Comparison of ENCODE assay signal across 12 cellular contexts in genomic region chr12:48512855-48513254, GRCh38. TPM values are rescaled to one million over a fixed set of nuclear protein-coding genes. Genes with fewer than 3 reads are reported as not detected.
DNase-seq lines count a peak whose midpoint lies in the region; ATAC-seq and TF ChIP-seq lines count a peak whose summit lies in the region.
"Had no signal": no experiment of that assay in that cellular context is flagged by ENCODE, and none has a peak within 500 bp of the region (broad histone marks: within the 10 kb centered on the region; RNA-seq: fewer than 3 reads in every experiment).

No MANE protein-coding gene starts in this region.

- no peaks in the 10 kb centered on the region for H3K9me3 ChIP-seq in gastroesophageal sphincter

- no peak for TF ChIP-seq CTCF in gastroesophageal sphincter (IDR thresholded peaks at IDR 0.05)

- TF ChIP-seq EP300 in gastroesophageal sphincter (IDR thresholded peaks at IDR 0.05) = no peak

- 41 to 75% methylated on average over 2 of the region's 2 CpGs for WGBS in gastroesophageal sphincter (ENCODE audit: low coverage in 1 of 2), 2 donors

- peak; percentile 86 for ATAC-seq in GM18505 (IDR thresholded peaks at IDR 0.05; ENCODE audit: unreplicated experiment)
- peak; percentile 90 for ATAC-seq in GM19372 (IDR thresholded peaks at IDR 0.05; ENCODE audit: low read depth, unreplicated experiment)
- peak; percentile 95 for ATAC-seq in HG02798 (IDR thresholded peaks at IDR 0.05; ENCODE audit: poor library complexity, unreplicated experiment)
- ATAC-seq in HG03575 (IDR thresholded peaks at IDR 0.05; ENCODE audit: extremely low read depth, insufficient number of reproducible peaks, low FRiP score, unreplicated experiment) = peak; percentile 71
- no peak for ATAC-seq in gastroesophageal sphincter

- H3K4me3 ChIP-seq in gastroesophageal sphincter = no peak overlapping the region

- no peak for DNase-seq in KBM-7
- no peak for DNase-seq in DMS153 (lab: John Stamatoyannopoulos, UW)
- no peak for DNase-seq in SK-N-DZ (ENCODE audit: low spot score)
- DNase-seq: CD8-positive, alpha-beta memory T cell; naive B cell; NCI-H1105 had no signal

- H3K4me1 ChIP-seq in gastroesophageal sphincter = no peaks in the 10 kb centered on the region

- TF ChIP-seq POLR2A in GM18505 (IDR thresholded peaks at IDR 0.05; ENCODE audit: borderline replicate concordance, extremely low read depth, insufficient read depth, insufficient read length) (no peak), gastroesophageal sphincter (IDR thresholded peaks at IDR 0.05) (no peak)

- in situ Hi-C loops in KBM-7 (cut with MboI; ENCODE audit: low pct_unique_long_range_greater_than_20kb, low sequenced_read_pairs) = no loop called here

- no peaks in the 10 kb centered on the region for H3K27me3 ChIP-seq in gastroesophageal sphincter

- H3K27ac ChIP-seq in gastroesophageal sphincter = no peak overlapping the region

- no peaks in the 10 kb centered on the region for H3K36me3 ChIP-seq in gastroesophageal sphincter

RNA-seq across cellular contexts. Expression of gene OR8S1, which starts 12.6 kb away (rescaled TPM):
- polyA plus RNA-seq in SK-N-DZ (2014; cell fraction: cytosol; rRNA removed) = not detected in 2 replicates
- not detected in 2 replicates for polyA plus RNA-seq in SK-N-DZ (2014; cell fraction: nucleus; rRNA removed)
- total RNA-seq in gastroesophageal sphincter = not detected
- total RNA-seq: CD8-positive, alpha-beta memory T cell had no signal
- polyA plus RNA-seq: CD8-positive, alpha-beta memory T cell; keratinocyte had no signal

RNA-seq across cellular contexts. Expression of gene C12orf54, which starts 30.6 kb away (rescaled TPM):
- polyA plus RNA-seq in SK-N-DZ (2014; cell fraction: cytosol; rRNA removed) = not detected in 2 replicates
- polyA plus RNA-seq in SK-N-DZ (2014; cell fraction: nucleus; rRNA removed) = 0.70 TPM in 1 of 2 replicates, not detected in the other
- total RNA-seq in gastroesophageal sphincter = not detected
- total RNA-seq: CD8-positive, alpha-beta memory T cell had no signal
- polyA plus RNA-seq: CD8-positive, alpha-beta memory T cell had no signal

RNA-seq across cellular contexts. Expression of gene ANP32D, which starts 40.5 kb away (rescaled TPM):
- not detected in 2 replicates for polyA plus RNA-seq in SK-N-DZ (2014; cell fraction: cytosol; rRNA removed)
- polyA plus RNA-seq in SK-N-DZ (2014; cell fraction: nucleus; rRNA removed) = not detected in 2 replicates
- total RNA-seq in gastroesophageal sphincter = 1 to 10 TPM in 1 of 4 donors, not detected in 3; 1.2 TPM
- total RNA-seq: CD8-positive, alpha-beta memory T cell had no signal
- polyA plus RNA-seq: CD8-positive, alpha-beta memory T cell; keratinocyte had no signal

RNA-seq across cellular contexts. Expression of gene LALBA, which starts 57.0 kb away (rescaled TPM):
- not detected in 2 replicates for polyA plus RNA-seq in SK-N-DZ (2014; cell fraction: cytosol; rRNA removed)
- not detected in 2 replicates for polyA plus RNA-seq in SK-N-DZ (2014; cell fraction: nucleus; rRNA removed)
- total RNA-seq in gastroesophageal sphincter = not detected
- total RNA-seq: CD8-positive, alpha-beta memory T cell had no signal
- polyA plus RNA-seq: CD8-positive, alpha-beta memory T cell; keratinocyte had no signal
